Comparison of ENCODE assay signal across 15 cellular contexts in the genomic region with DNA sequence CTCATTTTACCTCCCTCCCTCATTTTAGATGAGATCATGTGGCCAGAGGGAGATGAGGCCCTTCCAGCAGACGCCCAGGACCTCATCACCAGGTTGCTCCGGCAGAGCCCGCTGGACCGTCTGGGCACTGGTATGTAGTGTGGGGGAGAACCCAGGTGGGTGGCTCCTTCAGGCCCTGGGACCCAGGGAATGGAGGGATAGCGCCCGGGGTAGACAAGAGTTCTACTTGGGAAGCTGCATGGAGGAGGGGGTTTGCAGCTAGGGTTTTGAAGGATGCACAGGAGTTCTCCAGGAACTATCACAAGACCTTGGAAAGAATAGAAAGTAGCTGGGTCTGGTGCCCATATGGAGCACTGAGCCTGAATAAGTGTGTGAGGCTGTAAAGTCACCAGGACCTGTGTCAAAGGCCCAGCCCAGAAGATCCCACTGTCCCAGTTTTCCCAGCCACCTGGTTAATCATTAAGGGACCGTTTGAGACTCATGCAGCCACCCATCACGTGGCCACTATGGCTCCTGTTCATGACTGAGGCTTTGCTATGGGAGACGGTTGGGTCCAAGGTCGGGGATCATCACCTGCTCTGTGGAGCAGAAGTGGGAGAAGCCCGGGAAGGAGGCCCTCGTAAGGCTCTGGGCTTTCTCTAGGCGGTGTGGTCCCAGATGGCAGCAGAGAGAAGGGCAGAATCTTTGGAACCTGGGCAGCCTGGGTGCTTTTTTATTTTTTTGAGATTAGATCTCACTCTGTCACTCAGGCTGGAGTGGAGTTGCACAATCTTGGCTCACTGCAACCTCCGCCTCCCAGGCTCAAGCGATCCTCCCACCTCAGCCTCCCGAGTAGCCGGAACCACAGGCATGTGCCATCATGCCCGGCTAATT. TPM values are rescaled to one million over a fixed set of nuclear protein-coding genes. Genes with fewer than 3 reads are reported as not detected.
DNase-seq lines count a peak whose midpoint lies in the region; ATAC-seq and TF ChIP-seq lines count a peak whose summit lies in the region.
"Had no signal": no experiment of that assay in that cellular context is flagged by ENCODE, and none has a peak within 500 bp of the region (broad histone marks: within the 10 kb centered on the region; RNA-seq: fewer than 3 reads in every experiment).

No MANE protein-coding gene starts in this region.

- H3K4me3 ChIP-seq in colonic mucosa, result no peak overlapping the region
- H3K4me3 ChIP-seq: SJCRH30 had no signal

- POLR2A ChIA-PET in WTC11 (lab: Charles Lee), result no interaction called here

- H3K36me3 Mint-ChIP-seq in nephron (ENCODE audit: low read depth) (peaks cover 31% of the 10 kb centered on the region), WTC11 (peaks cover 23% of the 10 kb centered on the region)

- peaks cover 11% of the 10 kb centered on the region for H3K36me3 ChIP-seq in colonic mucosa

- H3K4me1 ChIP-seq in colonic mucosa, result no peaks in the 10 kb centered on the region
- H3K4me1 ChIP-seq: SJCRH30 had no signal

- intact Hi-C loops in colonic mucosa (cut with DNase I), result no loop called here

- no peaks in the 10 kb centered on the region for H3K9me3 ChIP-seq in colonic mucosa
- H3K9me3 ChIP-seq: SJCRH30 had no signal

- TF ChIP-seq CTCF in colonic mucosa (IDR thresholded peaks at IDR 0.05) (no peak), nephron (IDR thresholded peaks at IDR 0.05; ENCODE audit: unreplicated experiment in 3 of 3) (no peak), WTC11 (IDR thresholded peaks at IDR 0.05) (no peak)

- peak; percentile 72 for DNase-seq in COLO668 (lab: John Stamatoyannopoulos, UW; ENCODE audit: unreplicated experiment)
- peak; percentile 66 for DNase-seq in HK-2 (ENCODE audit: unreplicated experiment)
- peak; percentile 92 for DNase-seq in colonic mucosa
- no peak for DNase-seq in SW 1271 (lab: John Stamatoyannopoulos, UW)
- DNase-seq in WTC11 (ENCODE audit: low spot score), result no peak
- DNase-seq: central memory CD4-positive, alpha-beta T cell; effector CD8-positive, alpha-beta T cell; islet precursor cell; KBM-7; NCI-H1417; SJCRH30; stimulated activated naive CD8-positive, alpha-beta T cell treated with anti-CD3 and anti-CD28 coated beads, Interleukin-15, amount 100 ng/mL, for 72 hours had no signal

- ATAC-seq in HG03442 (IDR thresholded peaks at IDR 0.05; ENCODE audit: unreplicated experiment) (no peak), WTC11 (no peak)
- ATAC-seq: stimulated activated naive CD8-positive, alpha-beta T cell treated with anti-CD3 and anti-CD28 coated beads, Interleukin-15, amount 100 ng/mL, for 72 hours had no signal

- H3K9ac ChIP-seq in colonic mucosa (ENCODE audit: low read depth in 2 of 2, low read length in 2 of 2), result peak overlapping the region in 1 of 2 donors; percentile 34

- no peak overlapping the region for H3K4me3 Mint-ChIP-seq in nephron
- no peak overlapping the region for H3K4me3 Mint-ChIP-seq in WTC11
- H3K4me3 Mint-ChIP-seq: stimulated activated naive CD8-positive, alpha-beta T cell treated with anti-CD3 and anti-CD28 coated beads, Interleukin-15, amount 100 ng/mL, for 72 hours; T-helper 2 cell treated with Interferon-gamma antibody and Interleukin-4, amounts not matched to agents 5 μg/mL and 100 μg/mL, for 36 hours had no signal

- H3K27ac Mint-ChIP-seq in nephron, result peak overlapping the region; percentile 86 to 97 (median 92)
- H3K27ac Mint-ChIP-seq in WTC11, result no peak overlapping the region
- H3K27ac Mint-ChIP-seq: T-helper 2 cell treated with Interferon-gamma antibody and Interleukin-4, amounts not matched to agents 5 μg/mL and 100 μg/mL, for 36 hours had no signal

- no peaks in the 10 kb centered on the region for H3K27me3 Mint-ChIP-seq in nephron (ENCODE audit: low read depth)
- no peaks in the 10 kb centered on the region for H3K27me3 Mint-ChIP-seq in WTC11 (ENCODE audit: low read depth)
- H3K27me3 Mint-ChIP-seq: stimulated activated naive CD8-positive, alpha-beta T cell treated with anti-CD3 and anti-CD28 coated beads, Interleukin-15, amount 100 ng/mL, for 72 hours had no signal

- CTCF ChIA-PET in WTC11 (lab: Charles Lee), result interaction anchor here (2.0 kb wide), 1 partner anchor 26 kb away, joined by 4 read pairs; no protein-coding TSS in a partner anchor

- H3K4me1 Mint-ChIP-seq in nephron, result no peaks in the 10 kb centered on the region
- H3K4me1 Mint-ChIP-seq in WTC11, result no peaks in the 10 kb centered on the region
- H3K4me1 Mint-ChIP-seq: stimulated activated naive CD8-positive, alpha-beta T cell treated with anti-CD3 and anti-CD28 coated beads, Interleukin-15, amount 100 ng/mL, for 72 hours had no signal

- H3K9me3 Mint-ChIP-seq in nephron, result no peaks in the 10 kb centered on the region
- peaks cover 3% of the 10 kb centered on the region for H3K9me3 Mint-ChIP-seq in WTC11
- H3K9me3 Mint-ChIP-seq: T-helper 2 cell treated with Interferon-gamma antibody and Interleukin-4, amounts not matched to agents 5 μg/mL and 100 μg/mL, for 36 hours had no signal

- peak overlapping the region; percentile 65 for H3K27ac ChIP-seq in colonic mucosa
- H3K27ac ChIP-seq: SJCRH30 had no signal

- H3K27me3 ChIP-seq in colonic mucosa, result no peaks in the 10 kb centered on the region
- H3K27me3 ChIP-seq: SJCRH30 had no signal

TF ChIP-seq in WTC11, 78 proteins besides CTCF, POLR2A, EP300 and RAD21 (continues in another document):
- no peak for TF ChIP-seq ETV6 (CRISPR knock-in tag; IDR thresholded peaks at IDR 0.05)
- TF ChIP-seq, protein P1, sequence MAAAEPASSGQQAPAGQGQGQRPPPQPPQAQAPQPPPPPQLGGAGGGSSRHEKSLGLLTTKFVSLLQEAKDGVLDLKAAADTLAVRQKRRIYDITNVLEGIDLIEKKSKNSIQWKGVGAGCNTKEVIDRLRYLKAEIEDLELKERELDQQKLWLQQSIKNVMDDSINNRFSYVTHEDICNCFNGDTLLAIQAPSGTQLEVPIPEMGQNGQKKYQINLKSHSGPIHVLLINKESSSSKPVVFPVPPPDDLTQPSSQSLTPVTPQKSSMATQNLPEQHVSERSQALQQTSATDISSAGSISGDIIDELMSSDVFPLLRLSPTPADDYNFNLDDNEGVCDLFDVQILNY (CRISPR knock-in tag; IDR thresholded peaks at IDR 0.05), result no peak
- no peak for TF ChIP-seq IRF1 (CRISPR knock-in tag; IDR thresholded peaks at IDR 0.05)
- no peak for TF ChIP-seq CBFB (CRISPR knock-in tag; IDR thresholded peaks at IDR 0.05; ENCODE audit: low read depth)
- TF ChIP-seq ELF4 (CRISPR knock-in tag; IDR thresholded peaks at IDR 0.05; ENCODE audit: low read depth), result no peak
- TF ChIP-seq HMGXB4 (CRISPR knock-in tag; IDR thresholded peaks at IDR 0.05), result no peak
- no peak for TF ChIP-seq ZMAT4 (CRISPR knock-in tag; IDR thresholded peaks at IDR 0.05)
- TF ChIP-seq, protein P2, sequence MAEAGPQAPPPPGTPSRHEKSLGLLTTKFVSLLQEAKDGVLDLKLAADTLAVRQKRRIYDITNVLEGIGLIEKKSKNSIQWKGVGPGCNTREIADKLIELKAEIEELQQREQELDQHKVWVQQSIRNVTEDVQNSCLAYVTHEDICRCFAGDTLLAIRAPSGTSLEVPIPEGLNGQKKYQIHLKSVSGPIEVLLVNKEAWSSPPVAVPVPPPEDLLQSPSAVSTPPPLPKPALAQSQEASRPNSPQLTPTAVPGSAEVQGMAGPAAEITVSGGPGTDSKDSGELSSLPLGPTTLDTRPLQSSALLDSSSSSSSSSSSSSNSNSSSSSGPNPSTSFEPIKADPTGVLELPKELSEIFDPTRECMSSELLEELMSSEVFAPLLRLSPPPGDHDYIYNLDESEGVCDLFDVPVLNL (CRISPR knock-in tag; IDR thresholded peaks at IDR 0.05; ENCODE audit: borderline replicate concordance, low read depth), result no peak
- no peak for TF ChIP-seq ESRRA (CRISPR knock-in tag; IDR thresholded peaks at IDR 0.05; ENCODE audit: borderline replicate concordance)

RNA-seq across cellular contexts. Expression of gene PIK3R2, which starts 17.0 kb away (rescaled TPM):
- total RNA-seq in colonic mucosa (10 to 100 TPM; 42.9 to 48.2 TPM), WTC11 (2021) (51.9 to 56.9 TPM (median 53.8 TPM) in 3 replicates)

RNA-seq across cellular contexts. Expression of gene IFI30, which starts 37.7 kb away (rescaled TPM):
- total RNA-seq in colonic mucosa, result 10 to 100 TPM; 47.1 to 95.2 TPM
- 20.2 to 30.3 TPM (median 26.2 TPM) in 3 replicates for total RNA-seq in WTC11 (2021)

RNA-seq across cellular contexts. Expression of gene MAST3, which starts 38.4 kb away (rescaled TPM):
- total RNA-seq in colonic mucosa, result 10 to 100 TPM; 24.3 to 30.9 TPM
- total RNA-seq in WTC11 (2021), result 10.8 to 11.5 TPM (median 11.2 TPM) in 3 replicates

RNA-seq across cellular contexts. Expression of gene IL12RB1, which starts 49.2 kb away (rescaled TPM):
- total RNA-seq in colonic mucosa, result 1 to 10 TPM in 1 of 2 donors, under 1 TPM in 1; 0.53 to 1.1 TPM
- total RNA-seq in WTC11 (2021), result not detected in 3 replicates
- total RNA-seq: SJCRH30 had no signal

RNA-seq across cellular contexts. Expression of gene MPV17L2, which starts 57.1 kb away (rescaled TPM):
- 10 to 100 TPM in 1 of 2 donors, 1 to 10 TPM in 1; 8.9 to 21.7 TPM for total RNA-seq in colonic mucosa
- 26.3 to 29.8 TPM (median 28.0 TPM) in 3 replicates for total RNA-seq in WTC11 (2021)

Comparison
In these comparisons a context has a peak if more than half of its experiments do, and no peak if none do; other contexts are left out.
1. DNase-seq: peak in COLO668 (single experiment), HK-2 (single experiment) and colonic mucosa (single experiment); none in SW 1271 (0 of 2) and WTC11 (single experiment).